1 cellular context compared by ENCODE assay signal in the genomic region with DNA sequence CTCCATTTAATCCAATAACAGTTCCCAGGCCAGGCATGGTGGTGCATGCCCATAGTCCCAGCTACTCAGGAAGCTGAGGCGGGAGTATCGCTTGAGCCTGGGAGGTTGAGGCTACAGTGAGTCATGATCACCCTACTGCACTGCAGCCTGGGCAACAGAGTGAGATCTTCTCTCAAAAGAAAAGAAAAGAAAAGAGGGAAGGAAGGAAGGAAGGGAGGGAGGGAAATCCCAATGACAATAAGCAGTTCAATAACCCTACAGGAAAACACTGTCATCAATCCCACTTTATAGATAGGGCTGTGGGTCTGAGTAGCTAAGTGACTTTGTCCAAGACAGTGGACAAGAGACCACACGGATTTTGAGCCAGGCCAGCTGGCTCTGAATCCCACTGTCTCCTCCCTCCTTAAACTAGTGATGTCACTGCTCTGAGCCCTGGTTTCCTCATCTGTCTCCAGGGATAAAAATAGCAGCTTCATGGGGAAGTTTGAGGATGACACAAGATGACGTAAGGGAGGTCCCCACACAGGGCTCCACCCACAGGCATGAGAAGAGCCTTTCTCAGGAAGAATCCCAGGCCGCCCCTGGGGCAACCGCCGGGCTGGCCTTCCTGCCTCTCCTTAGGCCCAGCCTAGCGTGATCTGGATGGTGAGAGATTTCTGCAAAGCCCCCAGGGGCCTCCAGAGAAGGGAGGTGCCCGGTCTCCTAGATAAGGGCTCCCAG.
TF ChIP-seq lines count a peak whose summit lies in the region.

No MANE protein-coding gene starts in this region.

TF ChIP-seq in K562, 482 proteins besides CTCF, POLR2A, EP300 and RAD21 (continued from another document and continues in another):
- TF ChIP-seq, protein P1, sequence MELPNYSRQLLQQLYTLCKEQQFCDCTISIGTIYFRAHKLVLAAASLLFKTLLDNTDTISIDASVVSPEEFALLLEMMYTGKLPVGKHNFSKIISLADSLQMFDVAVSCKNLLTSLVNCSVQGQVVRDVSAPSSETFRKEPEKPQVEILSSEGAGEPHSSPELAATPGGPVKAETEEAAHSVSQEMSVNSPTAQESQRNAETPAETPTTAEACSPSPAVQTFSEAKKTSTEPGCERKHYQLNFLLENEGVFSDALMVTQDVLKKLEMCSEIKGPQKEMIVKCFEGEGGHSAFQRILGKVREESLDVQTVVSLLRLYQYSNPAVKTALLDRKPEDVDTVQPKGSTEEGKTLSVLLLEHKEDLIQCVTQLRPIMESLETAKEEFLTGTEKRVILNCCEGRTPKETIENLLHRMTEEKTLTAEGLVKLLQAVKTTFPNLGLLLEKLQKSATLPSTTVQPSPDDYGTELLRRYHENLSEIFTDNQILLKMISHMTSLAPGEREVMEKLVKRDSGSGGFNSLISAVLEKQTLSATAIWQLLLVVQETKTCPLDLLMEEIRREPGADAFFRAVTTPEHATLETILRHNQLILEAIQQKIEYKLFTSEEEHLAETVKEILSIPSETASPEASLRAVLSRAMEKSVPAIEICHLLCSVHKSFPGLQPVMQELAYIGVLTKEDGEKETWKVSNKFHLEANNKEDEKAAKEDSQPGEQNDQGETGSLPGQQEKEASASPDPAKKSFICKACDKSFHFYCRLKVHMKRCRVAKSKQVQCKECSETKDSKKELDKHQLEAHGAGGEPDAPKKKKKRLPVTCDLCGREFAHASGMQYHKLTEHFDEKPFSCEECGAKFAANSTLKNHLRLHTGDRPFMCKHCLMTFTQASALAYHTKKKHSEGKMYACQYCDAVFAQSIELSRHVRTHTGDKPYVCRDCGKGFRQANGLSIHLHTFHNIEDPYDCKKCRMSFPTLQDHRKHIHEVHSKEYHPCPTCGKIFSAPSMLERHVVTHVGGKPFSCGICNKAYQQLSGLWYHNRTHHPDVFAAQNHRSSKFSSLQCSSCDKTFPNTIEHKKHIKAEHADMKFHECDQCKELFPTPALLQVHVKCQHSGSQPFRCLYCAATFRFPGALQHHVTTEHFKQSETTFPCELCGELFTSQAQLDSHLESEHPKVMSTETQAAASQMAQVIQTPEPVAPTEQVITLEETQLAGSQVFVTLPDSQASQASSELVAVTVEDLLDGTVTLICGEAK (IDR thresholded peaks at IDR 0.05): no peak
- TF ChIP-seq, protein P1 (CRISPR knock-in tag; IDR thresholded peaks at IDR 0.05): no peak
- TF ChIP-seq TAF9B (IDR thresholded peaks at IDR 0.05; ENCODE audit: partially characterized antibody): peak; percentile 64
- TF ChIP-seq, protein P2, sequence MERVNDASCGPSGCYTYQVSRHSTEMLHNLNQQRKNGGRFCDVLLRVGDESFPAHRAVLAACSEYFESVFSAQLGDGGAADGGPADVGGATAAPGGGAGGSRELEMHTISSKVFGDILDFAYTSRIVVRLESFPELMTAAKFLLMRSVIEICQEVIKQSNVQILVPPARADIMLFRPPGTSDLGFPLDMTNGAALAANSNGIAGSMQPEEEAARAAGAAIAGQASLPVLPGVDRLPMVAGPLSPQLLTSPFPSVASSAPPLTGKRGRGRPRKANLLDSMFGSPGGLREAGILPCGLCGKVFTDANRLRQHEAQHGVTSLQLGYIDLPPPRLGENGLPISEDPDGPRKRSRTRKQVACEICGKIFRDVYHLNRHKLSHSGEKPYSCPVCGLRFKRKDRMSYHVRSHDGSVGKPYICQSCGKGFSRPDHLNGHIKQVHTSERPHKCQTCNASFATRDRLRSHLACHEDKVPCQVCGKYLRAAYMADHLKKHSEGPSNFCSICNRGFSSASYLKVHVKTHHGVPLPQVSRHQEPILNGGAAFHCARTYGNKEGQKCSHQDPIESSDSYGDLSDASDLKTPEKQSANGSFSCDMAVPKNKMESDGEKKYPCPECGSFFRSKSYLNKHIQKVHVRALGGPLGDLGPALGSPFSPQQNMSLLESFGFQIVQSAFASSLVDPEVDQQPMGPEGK (CRISPR knock-in tag; IDR thresholded peaks at IDR 0.05; ENCODE audit: borderline replicate concordance): no peak
- TF ChIP-seq ZNF23 (CRISPR knock-in tag; IDR thresholded peaks at IDR 0.05): no peak
- TF ChIP-seq, protein P3, sequence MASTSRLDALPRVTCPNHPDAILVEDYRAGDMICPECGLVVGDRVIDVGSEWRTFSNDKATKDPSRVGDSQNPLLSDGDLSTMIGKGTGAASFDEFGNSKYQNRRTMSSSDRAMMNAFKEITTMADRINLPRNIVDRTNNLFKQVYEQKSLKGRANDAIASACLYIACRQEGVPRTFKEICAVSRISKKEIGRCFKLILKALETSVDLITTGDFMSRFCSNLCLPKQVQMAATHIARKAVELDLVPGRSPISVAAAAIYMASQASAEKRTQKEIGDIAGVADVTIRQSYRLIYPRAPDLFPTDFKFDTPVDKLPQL (IDR thresholded peaks at IDR 0.05; ENCODE audit: extremely low read depth, insufficient read length): no peak
- no peak for TF ChIP-seq POU5F1 (IDR thresholded peaks at IDR 0.05; ENCODE audit: borderline replicate concordance, low read depth, low read length, partially characterized antibody)
- no peak for TF ChIP-seq ZFPM2 (CRISPR knock-in tag; IDR thresholded peaks at IDR 0.05)
- TF ChIP-seq TRIM28 (IDR thresholded peaks at IDR 0.05): no peak
- no peak for TF ChIP-seq CBX1 (IDR thresholded peaks at IDR 0.05; ENCODE audit: low read depth)
- TF ChIP-seq MCM2 (IDR thresholded peaks at IDR 0.05; ENCODE audit: low read depth): no peak
- no peak for TF ChIP-seq CC2D1A (IDR thresholded peaks at IDR 0.05)
- TF ChIP-seq, protein P4, sequence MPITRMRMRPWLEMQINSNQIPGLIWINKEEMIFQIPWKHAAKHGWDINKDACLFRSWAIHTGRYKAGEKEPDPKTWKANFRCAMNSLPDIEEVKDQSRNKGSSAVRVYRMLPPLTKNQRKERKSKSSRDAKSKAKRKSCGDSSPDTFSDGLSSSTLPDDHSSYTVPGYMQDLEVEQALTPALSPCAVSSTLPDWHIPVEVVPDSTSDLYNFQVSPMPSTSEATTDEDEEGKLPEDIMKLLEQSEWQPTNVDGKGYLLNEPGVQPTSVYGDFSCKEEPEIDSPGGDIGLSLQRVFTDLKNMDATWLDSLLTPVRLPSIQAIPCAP (CRISPR knock-in tag; IDR thresholded peaks at IDR 0.05; ENCODE audit: borderline replicate concordance): no peak
- TF ChIP-seq, protein P5, sequence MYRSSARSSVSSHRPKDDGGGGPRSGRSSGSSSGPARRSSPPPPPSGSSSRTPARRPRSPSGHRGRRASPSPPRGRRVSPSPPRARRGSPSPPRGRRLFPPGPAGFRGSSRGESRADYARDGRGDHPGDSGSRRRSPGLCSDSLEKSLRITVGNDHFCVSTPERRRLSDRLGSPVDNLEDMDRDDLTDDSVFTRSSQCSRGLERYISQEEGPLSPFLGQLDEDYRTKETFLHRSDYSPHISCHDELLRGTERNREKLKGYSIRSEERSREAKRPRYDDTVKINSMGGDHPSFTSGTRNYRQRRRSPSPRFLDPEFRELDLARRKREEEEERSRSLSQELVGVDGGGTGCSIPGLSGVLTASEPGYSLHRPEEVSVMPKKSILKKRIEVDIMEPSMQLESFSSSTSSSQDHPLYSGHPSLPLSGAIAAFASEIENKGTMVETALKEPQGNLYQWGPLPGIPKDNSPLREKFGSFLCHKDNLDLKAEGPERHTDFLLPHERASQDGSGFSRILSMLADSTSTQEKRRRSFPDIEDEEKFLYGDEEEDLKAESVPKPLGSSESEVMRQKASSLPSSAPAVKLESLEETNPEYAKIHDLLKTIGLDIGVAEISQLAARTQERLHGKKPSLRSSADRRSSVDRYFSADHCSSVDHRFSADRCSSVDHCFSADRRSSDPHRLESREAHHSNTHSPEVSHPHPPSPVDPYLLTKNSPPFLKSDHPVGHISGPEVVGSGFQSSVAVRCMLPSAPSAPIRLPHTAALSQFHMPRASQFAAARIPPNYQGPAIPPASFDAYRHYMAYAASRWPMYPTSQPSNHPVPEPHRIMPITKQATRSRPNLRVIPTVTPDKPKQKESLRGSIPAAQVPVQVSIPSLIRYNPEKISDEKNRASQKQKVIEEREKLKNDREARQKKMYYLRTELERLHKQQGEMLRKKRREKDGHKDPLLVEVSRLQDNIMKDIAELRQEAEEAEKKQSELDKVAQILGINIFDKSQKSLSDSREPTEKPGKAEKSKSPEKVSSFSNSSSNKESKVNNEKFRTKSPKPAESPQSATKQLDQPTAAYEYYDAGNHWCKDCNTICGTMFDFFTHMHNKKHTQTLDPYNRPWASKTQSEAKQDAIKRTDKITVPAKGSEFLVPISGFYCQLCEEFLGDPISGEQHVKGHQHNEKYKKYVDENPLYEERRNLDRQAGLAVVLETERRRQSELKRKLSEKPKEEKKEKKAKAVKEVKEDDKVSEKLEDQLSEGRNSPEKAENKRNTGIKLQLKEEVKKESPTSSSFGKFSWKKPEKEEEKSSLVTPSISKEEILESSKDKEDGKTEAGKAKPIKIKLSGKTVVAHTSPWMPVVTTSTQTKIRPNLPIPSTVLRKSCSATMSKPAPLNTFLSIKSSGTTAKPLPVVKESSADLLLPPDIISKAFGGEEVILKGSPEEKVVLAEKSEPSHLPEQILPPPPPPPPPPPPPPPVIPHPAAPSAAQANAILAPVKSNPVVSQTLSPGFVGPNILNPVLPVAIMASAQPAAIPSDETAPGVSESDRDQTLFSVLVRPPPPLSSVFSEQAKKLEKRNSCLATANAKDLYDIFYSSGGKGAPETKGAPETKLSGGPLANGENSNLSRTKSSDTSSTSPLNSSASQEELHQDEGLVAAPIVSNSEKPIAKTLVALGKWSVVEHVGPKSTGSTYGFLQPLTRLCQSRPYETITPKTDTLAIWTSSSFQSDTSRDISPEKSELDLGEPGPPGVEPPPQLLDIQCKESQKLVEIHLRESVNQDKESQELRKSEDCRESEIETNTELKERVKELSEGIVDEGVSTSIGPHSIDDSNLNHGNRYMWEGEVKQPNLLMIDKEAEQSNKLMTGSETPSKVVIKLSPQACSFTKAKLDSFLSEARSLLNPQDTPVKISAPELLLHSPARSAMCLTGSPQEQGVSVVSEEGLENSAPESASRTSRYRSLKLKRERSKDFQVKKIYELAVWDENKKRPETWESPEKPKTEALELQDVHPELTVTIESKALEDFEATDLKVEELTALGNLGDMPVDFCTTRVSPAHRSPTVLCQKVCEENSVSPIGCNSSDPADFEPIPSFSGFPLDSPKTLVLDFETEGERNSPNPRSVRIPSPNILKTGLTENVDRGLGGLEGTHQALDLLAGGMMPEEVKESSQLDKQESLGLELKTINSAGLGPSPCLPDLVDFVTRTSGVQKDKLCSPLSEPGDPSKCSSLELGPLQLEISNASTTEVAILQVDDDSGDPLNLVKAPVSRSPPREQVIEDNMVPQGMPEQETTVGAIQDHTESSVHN (IDR thresholded peaks at IDR 0.05; ENCODE audit: borderline replicate concordance in 1 of 2, low read depth in 1 of 2): peak in 1 of 2 experiments; percentile 96; a peak in 2 of 4 replicates
- TF ChIP-seq, protein P6, sequence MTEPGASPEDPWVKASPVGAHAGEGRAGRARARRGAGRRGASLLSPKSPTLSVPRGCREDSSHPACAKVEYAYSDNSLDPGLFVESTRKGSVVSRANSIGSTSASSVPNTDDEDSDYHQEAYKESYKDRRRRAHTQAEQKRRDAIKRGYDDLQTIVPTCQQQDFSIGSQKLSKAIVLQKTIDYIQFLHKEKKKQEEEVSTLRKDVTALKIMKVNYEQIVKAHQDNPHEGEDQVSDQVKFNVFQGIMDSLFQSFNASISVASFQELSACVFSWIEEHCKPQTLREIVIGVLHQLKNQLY (CRISPR knock-in tag; conservative IDR thresholded peaks at IDR 0.05): no peak
- peak; percentile 30; the same call in 1 of the 2 replicates for TF ChIP-seq C11orf30 (IDR thresholded peaks at IDR 0.05; ENCODE audit: low read depth)
- peak; percentile 66 for TF ChIP-seq MEIS2 (IDR thresholded peaks at IDR 0.05; ENCODE audit: partially characterized antibody)
- TF ChIP-seq ZNF133 (CRISPR knock-in tag; IDR thresholded peaks at IDR 0.05): no peak
- no peak for TF ChIP-seq CBX8 (IDR thresholded peaks at IDR 0.05; ENCODE audit: borderline replicate concordance, extremely low read depth, low read depth, low read length, poor library complexity, severe bottlenecking)
- TF ChIP-seq PHTF2 (CRISPR knock-in tag; IDR thresholded peaks at IDR 0.05): no peak
- TF ChIP-seq, protein P7, sequence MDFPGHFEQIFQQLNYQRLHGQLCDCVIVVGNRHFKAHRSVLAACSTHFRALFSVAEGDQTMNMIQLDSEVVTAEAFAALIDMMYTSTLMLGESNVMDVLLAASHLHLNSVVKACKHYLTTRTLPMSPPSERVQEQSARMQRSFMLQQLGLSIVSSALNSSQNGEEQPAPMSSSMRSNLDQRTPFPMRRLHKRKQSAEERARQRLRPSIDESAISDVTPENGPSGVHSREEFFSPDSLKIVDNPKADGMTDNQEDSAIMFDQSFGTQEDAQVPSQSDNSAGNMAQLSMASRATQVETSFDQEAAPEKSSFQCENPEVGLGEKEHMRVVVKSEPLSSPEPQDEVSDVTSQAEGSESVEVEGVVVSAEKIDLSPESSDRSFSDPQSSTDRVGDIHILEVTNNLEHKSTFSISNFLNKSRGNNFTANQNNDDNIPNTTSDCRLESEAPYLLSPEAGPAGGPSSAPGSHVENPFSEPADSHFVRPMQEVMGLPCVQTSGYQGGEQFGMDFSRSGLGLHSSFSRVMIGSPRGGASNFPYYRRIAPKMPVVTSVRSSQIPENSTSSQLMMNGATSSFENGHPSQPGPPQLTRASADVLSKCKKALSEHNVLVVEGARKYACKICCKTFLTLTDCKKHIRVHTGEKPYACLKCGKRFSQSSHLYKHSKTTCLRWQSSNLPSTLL (IDR thresholded peaks at IDR 0.05): no peak
- no peak for TF ChIP-seq MTF1 (CRISPR knock-in tag; IDR thresholded peaks at IDR 0.05; ENCODE audit: borderline replicate concordance)
- TF ChIP-seq, protein P8, sequence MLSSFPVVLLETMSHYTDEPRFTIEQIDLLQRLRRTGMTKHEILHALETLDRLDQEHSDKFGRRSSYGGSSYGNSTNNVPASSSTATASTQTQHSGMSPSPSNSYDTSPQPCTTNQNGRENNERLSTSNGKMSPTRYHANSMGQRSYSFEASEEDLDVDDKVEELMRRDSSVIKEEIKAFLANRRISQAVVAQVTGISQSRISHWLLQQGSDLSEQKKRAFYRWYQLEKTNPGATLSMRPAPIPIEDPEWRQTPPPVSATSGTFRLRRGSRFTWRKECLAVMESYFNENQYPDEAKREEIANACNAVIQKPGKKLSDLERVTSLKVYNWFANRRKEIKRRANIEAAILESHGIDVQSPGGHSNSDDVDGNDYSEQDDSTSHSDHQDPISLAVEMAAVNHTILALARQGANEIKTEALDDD (IDR thresholded peaks at IDR 0.05): no peak
